In the genomic region with DNA sequence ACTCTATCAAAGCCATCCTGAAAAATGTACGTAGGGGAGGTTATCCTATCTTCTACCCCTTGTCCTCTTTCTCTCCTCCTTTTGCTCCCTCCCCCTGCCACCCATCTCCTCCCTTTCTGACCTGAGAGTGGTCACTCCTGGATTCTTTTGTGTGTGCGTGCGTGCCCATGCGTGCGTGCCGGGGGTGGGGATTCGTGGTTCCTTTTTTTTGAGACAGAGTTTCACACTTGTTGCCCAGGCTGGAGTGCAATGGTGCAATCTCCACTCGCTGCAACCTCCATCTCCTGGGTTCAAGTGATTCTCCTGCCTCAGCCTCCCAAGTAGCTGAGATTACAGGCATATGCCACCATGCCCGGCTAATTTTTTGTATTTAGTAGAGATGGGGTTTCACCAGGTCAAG, we compare ENCODE assay signal across 9 cellular contexts. TPM values are rescaled to one million over a fixed set of nuclear protein-coding genes. Genes with fewer than 3 reads are reported as not detected.
"Had no signal": no experiment of that assay in that cellular context is flagged by ENCODE, and none has a peak within 500 bp of the region (broad histone marks: within the 10 kb centered on the region; RNA-seq: fewer than 3 reads in every experiment).

No MANE protein-coding gene starts in this region.

RNA-seq across cellular contexts. Expression of a gene that starts 14.7 kb away (rescaled TPM):
- total RNA-seq: activated B cell treated with CpG ODN at 0.5 μM for 24 hours; activated CD4-positive, alpha-beta memory T cell treated with anti-CD3 and anti-CD28 coated beads for 36 hours; activated CD4-positive, alpha-beta T cell treated with anti-CD3 and anti-CD28 coated beads, Interleukin-2, amount 10 ng/mL, durations not matched to agents 24 days and 14 days; activated naive CD4-positive, alpha-beta T cell treated with anti-CD3 and anti-CD28 coated beads, Interleukin-2, amount 50 U/mL, for 72 hours; activated T-cell treated with anti-CD3 and anti-CD28 coated beads, Interleukin-2, amount 50 U/mL, for 4 hours; astrocyte; K562; PC-9; T-helper 17 cell had no signal
